ENCODE assay signal across 19 cellular contexts in genomic region chr16:57574646-57575467, GRCh38. TPM values are rescaled to one million over a fixed set of nuclear protein-coding genes. Genes with fewer than 3 reads are reported as not detected.
A peak's percentile ranks its signal among the peaks of the same experiment; 100 is the strongest.
DNase-seq lines count a peak whose midpoint lies in the region; ATAC-seq, FAIRE-seq and TF ChIP-seq lines count a peak whose summit lies in the region.
"Had no signal": no experiment of that assay in that cellular context is flagged by ENCODE, and none has a peak within 500 bp of the region (broad histone marks: within the 10 kb centered on the region; RNA-seq: fewer than 3 reads in every experiment).

No MANE protein-coding gene starts in this region.

- SMC1A ChIA-PET in GM12878 (lab: Charles Lee; ENCODE audit: uncharacterized antibody, unreplicated experiment): interaction anchor here (1.1 to 5.2 kb wide), 11 partner anchors 11 to 161 kb away, joined by 3 to 54 read pairs (median 7); partner anchors contain the start of genes ADGRG5 and KATNB1

- no peak for ATAC-seq in GM12878
- no peak for ATAC-seq in natural killer cell treated with Interleukin-12 subunit alpha and Interleukin-12 subunit beta and Interleukin-15 and Interleukin-18, amount 100 ng/mL, for 72 hours
- ATAC-seq in HG03342 (IDR thresholded peaks at IDR 0.05; ENCODE audit: unreplicated experiment): no peak
- ATAC-seq: HCT116 had no signal

- H3K4me2 ChIP-seq in GM12878 (ENCODE audit: control insufficient read depth, insufficient read depth): no peak overlapping the region

- no peaks in the 10 kb centered on the region for H3K4me1 ChIP-seq in GM12878 (ENCODE audit: control insufficient read depth, insufficient read depth, low read length)

- POLR2A ChIA-PET in GM12878 (lab: Charles Lee): no interaction called here

- H3K27ac ChIP-seq in GM12878 (ENCODE audit: control insufficient read depth, insufficient read depth): no peak overlapping the region
- H3K27ac ChIP-seq: 22Rv1, C4-2B, RWPE1 had no signal

- no peaks in the 10 kb centered on the region for H3K9me3 ChIP-seq in GM12878 (replicated peaks; ENCODE audit: control insufficient read depth, insufficient read depth, low read length)

- no peak for TF ChIP-seq CTCF in GM12878 (IDR thresholded peaks at IDR 0.05 in 2 of 3, conservative IDR thresholded peaks at IDR 0.05 in 1 of 3; ENCODE audit: control insufficient read depth in 2 of 3, extremely low read depth in 1 of 3, insufficient read depth in 1 of 3, low read depth in 3 of 3, low read length in 3 of 3)

- no peak for DNase-seq in T-helper 2 cell treated with Interferon-gamma antibody and Interleukin-4, amounts not matched to agents 5 μg/mL and 100 μg/mL, for 36 hours (ENCODE audit: low spot score)
- DNase-seq in T-helper 2 cell (no peak), GM12891 (ENCODE audit: insufficient read length, low spot score) (no peak), GM12878 (ENCODE audit: low read depth, low spot score) (no peak), NCI-H748 treated with DMSO at 0.1 percent for 48 hours (lab: John Stamatoyannopoulos, UW) (no peak), Ammon's horn (ENCODE audit: low spot score) (no peak)
- no peak for DNase-seq in natural killer cell treated with Interleukin-12 subunit alpha and Interleukin-12 subunit beta and Interleukin-15 and Interleukin-18, amount 100 ng/mL, for 72 hours (ENCODE audit: low spot score)
- DNase-seq: COR-L47, DMS53, NCI-H1436, NCI-H2081, NCI-H2227 treated with DMSO at 0.1 percent for 48 hours, NCI-H526 treated with DMSO at 0.1 percent for 48 hours had no signal

- in situ Hi-C loops in GM12878 (cut with MboI): no loop called here

- peaks cover 2% of the 10 kb centered on the region for H3K36me3 Mint-ChIP-seq in T-helper 2 cell treated with Interferon-gamma antibody and Interleukin-4, amounts not matched to agents 5 μg/mL and 100 μg/mL, for 36 hours (ENCODE audit: low read depth)
- peaks cover 13% of the 10 kb centered on the region for H3K36me3 Mint-ChIP-seq in natural killer cell treated with Interleukin-12 subunit alpha and Interleukin-12 subunit beta and Interleukin-15 and Interleukin-18, amount 100 ng/mL, for 72 hours

- peaks cover 5 to 7% of the 10 kb centered on the region in 2 experiments for H3K36me3 ChIP-seq in GM12878 (ENCODE audit: control insufficient read depth in 2 of 2, insufficient read depth in 2 of 2, low read length in 1 of 2)

- no TSS peak for BruUV-seq in GM12878 (replicated peaks; lab: Mats Ljungman, UMichigan)

- no peak overlapping the region for H3K4me3 Mint-ChIP-seq in T-helper 2 cell treated with Interferon-gamma antibody and Interleukin-4, amounts not matched to agents 5 μg/mL and 100 μg/mL, for 36 hours
- H3K4me3 Mint-ChIP-seq in natural killer cell treated with Interleukin-12 subunit alpha and Interleukin-12 subunit beta and Interleukin-15 and Interleukin-18, amount 100 ng/mL, for 72 hours: no peak overlapping the region

- peaks cover 4% of the 10 kb centered on the region for H3K27me3 Mint-ChIP-seq in T-helper 2 cell treated with Interferon-gamma antibody and Interleukin-4, amounts not matched to agents 5 μg/mL and 100 μg/mL, for 36 hours (ENCODE audit: low read depth)
- no peaks in the 10 kb centered on the region for H3K27me3 Mint-ChIP-seq in natural killer cell treated with Interleukin-12 subunit alpha and Interleukin-12 subunit beta and Interleukin-15 and Interleukin-18, amount 100 ng/mL, for 72 hours

- H3K27me3 ChIP-seq in GM12878 (replicated peaks in 1 of 2; ENCODE audit: control insufficient read depth in 2 of 2, insufficient read depth in 2 of 2, low read length in 1 of 2): no peaks in the 10 kb centered on the region

- no peaks in the 10 kb centered on the region for H4K20me1 ChIP-seq in GM12878 (ENCODE audit: control insufficient read depth, insufficient read depth)

- WGBS in GM12878 (ENCODE audit: insufficient coverage, insufficient replicate concordance, low lambda C conversion rate, missing lambda C conversion rate): 87% methylated on average over 24 of the region's 24 CpGs

- H2AFZ ChIP-seq in GM12878 (ENCODE audit: control insufficient read depth, low read depth, low read length): no peak overlapping the region

- TF ChIP-seq EP300 in GM12878 (IDR thresholded peaks at IDR 0.05; ENCODE audit: borderline replicate concordance in 1 of 2, control insufficient read depth in 1 of 2, low read depth in 2 of 2, low read length in 2 of 2): no peak

- peaks cover 39% of the 10 kb centered on the region for H3K4me1 Mint-ChIP-seq in T-helper 2 cell treated with Interferon-gamma antibody and Interleukin-4, amounts not matched to agents 5 μg/mL and 100 μg/mL, for 36 hours (ENCODE audit: low read depth)
- H3K4me1 Mint-ChIP-seq in natural killer cell treated with Interleukin-12 subunit alpha and Interleukin-12 subunit beta and Interleukin-15 and Interleukin-18, amount 100 ng/mL, for 72 hours (ENCODE audit: low read depth in 2 of 2): peaks cover 59 to 69% of the 10 kb centered on the region in 2 donors

- H3K4me3 ChIP-seq in GM12878: no peak overlapping the region

- H3K79me2 ChIP-seq in GM12878 (ENCODE audit: control insufficient read depth, insufficient read depth, low read length): no peaks in the 10 kb centered on the region

- no peak; the same call in 1 of the 2 replicates for TF ChIP-seq POLR2A in GM12891 (IDR thresholded peaks at IDR 0.05; ENCODE audit: low read depth, low read length)
- TF ChIP-seq POLR2A in GM12878 (IDR thresholded peaks at IDR 0.05; ENCODE audit: low read depth, low read length): peak; percentile 22; the same call in 1 of the 2 replicates

- H3K27ac Mint-ChIP-seq in T-helper 2 cell treated with Interferon-gamma antibody and Interleukin-4, amounts not matched to agents 5 μg/mL and 100 μg/mL, for 36 hours: peak overlapping the region; percentile 67
- H3K27ac Mint-ChIP-seq in natural killer cell treated with Interleukin-12 subunit alpha and Interleukin-12 subunit beta and Interleukin-15 and Interleukin-18, amount 100 ng/mL, for 72 hours: peak overlapping the region; percentile 89 to 97

- CTCF ChIA-PET in GM12878 (lab: Yijun Ruan, JAX): interaction anchor here (0.7 to 6.1 kb wide), 24 partner anchors 11 to 274 kb away, joined by 3 to 118 read pairs (median 5); partner anchors contain the start of gene KATNB1

- no peak for TF ChIP-seq RAD21 in GM12878 (IDR thresholded peaks at IDR 0.05; ENCODE audit: insufficient read depth, low read depth, low read length)

- H3K9ac ChIP-seq in GM12878 (ENCODE audit: control insufficient read depth, insufficient read depth, low read length): no peak overlapping the region

- peaks cover 3% of the 10 kb centered on the region for H3K9me3 Mint-ChIP-seq in T-helper 2 cell treated with Interferon-gamma antibody and Interleukin-4, amounts not matched to agents 5 μg/mL and 100 μg/mL, for 36 hours
- H3K9me3 Mint-ChIP-seq in natural killer cell treated with Interleukin-12 subunit alpha and Interleukin-12 subunit beta and Interleukin-15 and Interleukin-18, amount 100 ng/mL, for 72 hours: peaks cover under 1% of the 10 kb centered on the region

- intact Hi-C loops in GM12878 (cut with micrococcal nuclease; ENCODE audit: unreplicated experiment): loop anchor here (5.0 kb wide), 2 partner anchors 162 to 432 kb away; partner anchors contain the start of gene KATNB1

- RAD21 ChIA-PET in GM12878 (lab: Charles Lee; ENCODE audit: unreplicated experiment): interaction anchor here (0.8 to 3.8 kb wide), 11 partner anchors 18 to 128 kb away, joined by 3 to 36 read pairs (median 7); partner anchors contain the start of genes CIAPIN1 and COQ9

- no peak for FAIRE-seq in GM12891 (lab: Jason Lieb, UNC)
- no peak for FAIRE-seq in GM12878 (lab: Jason Lieb, UNC)

RNA-seq across cellular contexts. Expression of gene ADGRG5, which starts 32.4 kb away (rescaled TPM):
- polyA plus RNA-seq in GM12891 (2012; ENCODE audit: low read depth, missing spikeins): 58.0 TPM
- total RNA-seq in GM12878 (2013; cell fraction: nucleolus; rRNA removed): 40.4 and 40.7 TPM in 2 replicates
- 24.5 and 30.4 TPM in 2 replicates for total RNA-seq in GM12878 (2014; rRNA removed)
- 6.5 and 7.7 TPM in 2 replicates for total RNA-seq in GM12878 (2014; rRNA removed; fragmentation: Illumina TruSeq; extraction: Trizol)
- total RNA-seq in GM12878 (2021): 26.6 and 30.1 TPM in 2 replicates
- 18.3 TPM for polyA plus RNA-seq in GM12878 (2011; ENCODE audit: low read depth)
- polyA plus RNA-seq in GM12878 (2011; rRNA removed): 1.3 and 5.6 TPM in 2 replicates
- 4.9 and 5.6 TPM in 2 replicates for polyA plus RNA-seq in GM12878 (2011; cell fraction: cytosol; rRNA removed)
- 17.9 and 18.9 TPM in 2 replicates for polyA plus RNA-seq in GM12878 (2011; cell fraction: nucleus; rRNA removed)
- 26.7 and 36.0 TPM in 2 replicates for polyA plus RNA-seq in GM12878 (2012)
- polyA plus RNA-seq in GM12878 (2014; fragmentation: Illumina TruSeq; extraction: Trizol): 8.4 and 19.2 TPM in 2 replicates
- 1 to 10 TPM; 1.7 to 2.7 TPM for polyA plus RNA-seq in GM12878 (2014; fragmentation: Nextera tagmentation; extraction: Ambion mirVana)
- polyA plus RNA-seq in GM12878 (2014; rRNA removed): 25.9 and 35.1 TPM in 2 replicates
- polyA plus RNA-seq in GM12878 (2016; fragmentation: Nextera tagmentation; extraction: Ambion mirVana): 10 to 100 TPM; 50.8 to 56.0 TPM
- 5.4 and 6.9 TPM in 2 replicates for polyA minus RNA-seq in GM12878 (2011; rRNA and poly(A)+ RNA removed)
- 2.2 and 2.3 TPM in 2 replicates for polyA minus RNA-seq in GM12878 (2011; cell fraction: cytosol; rRNA and poly(A)+ RNA removed)
- 5.6 and 8.6 TPM in 2 replicates for polyA minus RNA-seq in GM12878 (2011; cell fraction: nucleus; rRNA and poly(A)+ RNA removed)
- total RNA-seq in natural killer cell treated with Interleukin-12 subunit alpha and Interleukin-12 subunit beta and Interleukin-15 and Interleukin-18, amount 100 ng/mL, for 72 hours: 10 to 100 TPM; 86.8 to 95.0 TPM
- total RNA-seq: HT1080 had no signal

RNA-seq across cellular contexts. Expression of gene CCDC102A, which starts 38.5 kb away (rescaled TPM):
- polyA plus RNA-seq in GM12891 (2012; ENCODE audit: low read depth, missing spikeins): 7.6 TPM
- total RNA-seq in GM12878 (2013; cell fraction: nucleolus; rRNA removed): 3.6 and 3.7 TPM in 2 replicates
- total RNA-seq in GM12878 (2014; rRNA removed) (3.5 and 5.9 TPM in 2 replicates), GM12878 (2014; rRNA removed; fragmentation: Illumina TruSeq; extraction: Trizol) (1.2 and 1.6 TPM in 2 replicates), GM12878 (2021) (5.1 and 5.6 TPM in 2 replicates)
- 2.3 TPM for polyA plus RNA-seq in GM12878 (2011; ENCODE audit: low read depth)
- polyA plus RNA-seq in GM12878 (2011; rRNA removed) (2.2 and 5.1 TPM in 2 replicates), GM12878 (2014; fragmentation: Illumina TruSeq; extraction: Trizol) (0.59 and 0.76 TPM in 2 replicates), GM12878 (2014; fragmentation: Nextera tagmentation; extraction: Ambion mirVana) (under 1 TPM; 0.03 to 0.53 TPM), GM12878 (2014; rRNA removed) (3.3 and 4.1 TPM in 2 replicates), GM12878 (2016; fragmentation: Nextera tagmentation; extraction: Ambion mirVana) (1 to 10 TPM in 1 of 2 experiments, under 1 TPM in 1; 0.63 to 3.3 TPM)
- 8.5 and 10.0 TPM in 2 replicates for polyA plus RNA-seq in GM12878 (2011; cell fraction: cytosol; rRNA removed)
- polyA plus RNA-seq in GM12878 (2011; cell fraction: nucleus; rRNA removed): 7.4 and 10.5 TPM in 2 replicates
- polyA plus RNA-seq in GM12878 (2012): 4.2 and 5.2 TPM in 2 replicates
- polyA minus RNA-seq in GM12878 (2011; rRNA and poly(A)+ RNA removed): 1.6 and 4.7 TPM in 2 replicates
- polyA minus RNA-seq in GM12878 (2011; cell fraction: cytosol; rRNA and poly(A)+ RNA removed): 2.1 TPM in 2 replicates
- 0.60 and 1.8 TPM in 2 replicates for polyA minus RNA-seq in GM12878 (2011; cell fraction: nucleus; rRNA and poly(A)+ RNA removed)
- total RNA-seq in natural killer cell treated with Interleukin-12 subunit alpha and Interleukin-12 subunit beta and Interleukin-15 and Interleukin-18, amount 100 ng/mL, for 72 hours: 10 to 100 TPM; 13.9 to 21.5 TPM

RNA-seq across cellular contexts. Expression of gene ADGRG1, which starts 53.6 kb away (rescaled TPM):
- polyA plus RNA-seq in GM12891 (2012; ENCODE audit: low read depth, missing spikeins): 1.1 TPM
- 1.2 TPM in 1 of 2 replicates, not detected in the other for total RNA-seq in GM12878 (2013; cell fraction: nucleolus; rRNA removed)
- total RNA-seq in GM12878 (2014; rRNA removed) (0.16 and 0.56 TPM in 2 replicates), GM12878 (2014; rRNA removed; fragmentation: Illumina TruSeq; extraction: Trizol) (0.32 and 0.72 TPM in 2 replicates), GM12878 (2021) (1.8 and 2.0 TPM in 2 replicates)
- 0.55 TPM for polyA plus RNA-seq in GM12878 (2011; ENCODE audit: low read depth)
- polyA plus RNA-seq in GM12878 (2011; rRNA removed) (0.07 and 0.17 TPM in 2 replicates), GM12878 (2014; fragmentation: Illumina TruSeq; extraction: Trizol) (0.54 and 1.7 TPM in 2 replicates), GM12878 (2014; fragmentation: Nextera tagmentation; extraction: Ambion mirVana) (under 1 TPM; 0.16 to 0.23 TPM), GM12878 (2014; rRNA removed) (1.6 and 3.9 TPM in 2 replicates), GM12878 (2016; fragmentation: Nextera tagmentation; extraction: Ambion mirVana) (1 to 10 TPM in 1 of 2 experiments, under 1 TPM in 1; 0.79 to 1.8 TPM)
- polyA plus RNA-seq in GM12878 (2011; cell fraction: cytosol; rRNA removed): 0.15 TPM in 2 replicates
- polyA plus RNA-seq in GM12878 (2011; cell fraction: nucleus; rRNA removed): 0.47 and 1.1 TPM in 2 replicates
- polyA plus RNA-seq in GM12878 (2012): 1.6 TPM in 2 replicates
- 0.44 and 0.72 TPM in 2 replicates for polyA minus RNA-seq in GM12878 (2011; rRNA and poly(A)+ RNA removed)
- polyA minus RNA-seq in GM12878 (2011; cell fraction: cytosol; rRNA and poly(A)+ RNA removed): 0.83 TPM in 1 of 2 replicates, not detected in the other
- polyA minus RNA-seq in GM12878 (2011; cell fraction: nucleus; rRNA and poly(A)+ RNA removed): 0.10 TPM in 1 of 2 replicates, not detected in the other
- 10 to 100 TPM in 1 of 2 donors, 1 to 10 TPM in 1; 4.8 to 13.7 TPM for total RNA-seq in natural killer cell treated with Interleukin-12 subunit alpha and Interleukin-12 subunit beta and Interleukin-15 and Interleukin-18, amount 100 ng/mL, for 72 hours
